1 cellular context compared by ENCODE assay signal in the genomic region with DNA sequence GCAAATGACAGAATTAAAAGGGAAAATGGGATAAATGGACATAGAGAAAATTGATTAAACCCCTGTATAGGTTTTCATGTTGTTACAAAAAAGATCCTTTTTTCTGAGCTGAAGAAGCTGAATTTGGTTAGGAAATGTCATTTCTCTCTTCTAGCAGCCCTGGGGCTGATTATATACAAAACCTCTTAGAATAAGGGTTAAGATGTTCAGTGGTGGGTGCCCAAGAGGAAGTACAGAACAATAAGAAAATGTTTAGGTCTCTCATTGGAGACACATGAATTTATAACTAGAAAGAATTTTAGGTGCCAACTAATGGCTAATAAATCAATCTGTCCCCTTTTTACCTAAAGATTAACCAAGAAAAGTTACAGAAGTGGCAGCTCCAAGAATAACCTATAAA.
TF ChIP-seq lines count a peak whose summit lies in the region.

No MANE protein-coding gene starts in this region.

TF ChIP-seq in GM12878, 131 proteins besides CTCF, POLR2A, EP300 and RAD21:
- no peak for TF ChIP-seq HDGF (IDR thresholded peaks at IDR 0.05)
- no peak for TF ChIP-seq BMI1 (IDR thresholded peaks at IDR 0.05; ENCODE audit: borderline replicate concordance)
- TF ChIP-seq POLR2AphosphoS2 (IDR thresholded peaks at IDR 0.05; ENCODE audit: low read depth, low read length) = no peak
- no peak for TF ChIP-seq HCFC1 (IDR thresholded peaks at IDR 0.05; ENCODE audit: low read length)
- TF ChIP-seq, protein P1, sequence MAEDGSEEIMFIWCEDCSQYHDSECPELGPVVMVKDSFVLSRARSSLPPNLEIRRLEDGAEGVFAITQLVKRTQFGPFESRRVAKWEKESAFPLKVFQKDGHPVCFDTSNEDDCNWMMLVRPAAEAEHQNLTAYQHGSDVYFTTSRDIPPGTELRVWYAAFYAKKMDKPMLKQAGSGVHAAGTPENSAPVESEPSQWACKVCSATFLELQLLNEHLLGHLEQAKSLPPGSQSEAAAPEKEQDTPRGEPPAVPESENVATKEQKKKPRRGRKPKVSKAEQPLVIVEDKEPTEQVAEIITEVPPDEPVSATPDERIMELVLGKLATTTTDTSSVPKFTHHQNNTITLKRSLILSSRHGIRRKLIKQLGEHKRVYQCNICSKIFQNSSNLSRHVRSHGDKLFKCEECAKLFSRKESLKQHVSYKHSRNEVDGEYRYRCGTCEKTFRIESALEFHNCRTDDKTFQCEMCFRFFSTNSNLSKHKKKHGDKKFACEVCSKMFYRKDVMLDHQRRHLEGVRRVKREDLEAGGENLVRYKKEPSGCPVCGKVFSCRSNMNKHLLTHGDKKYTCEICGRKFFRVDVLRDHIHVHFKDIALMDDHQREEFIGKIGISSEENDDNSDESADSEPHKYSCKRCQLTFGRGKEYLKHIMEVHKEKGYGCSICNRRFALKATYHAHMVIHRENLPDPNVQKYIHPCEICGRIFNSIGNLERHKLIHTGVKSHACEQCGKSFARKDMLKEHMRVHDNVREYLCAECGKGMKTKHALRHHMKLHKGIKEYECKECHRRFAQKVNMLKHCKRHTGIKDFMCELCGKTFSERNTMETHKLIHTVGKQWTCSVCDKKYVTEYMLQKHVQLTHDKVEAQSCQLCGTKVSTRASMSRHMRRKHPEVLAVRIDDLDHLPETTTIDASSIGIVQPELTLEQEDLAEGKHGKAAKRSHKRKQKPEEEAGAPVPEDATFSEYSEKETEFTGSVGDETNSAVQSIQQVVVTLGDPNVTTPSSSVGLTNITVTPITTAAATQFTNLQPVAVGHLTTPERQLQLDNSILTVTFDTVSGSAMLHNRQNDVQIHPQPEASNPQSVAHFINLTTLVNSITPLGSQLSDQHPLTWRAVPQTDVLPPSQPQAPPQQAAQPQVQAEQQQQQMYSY (CRISPR knock-in tag; IDR thresholded peaks at IDR 0.05) = no peak
- TF ChIP-seq ZNF207 (IDR thresholded peaks at IDR 0.05; ENCODE audit: borderline replicate concordance) = no peak
- no peak for TF ChIP-seq CHD2 (IDR thresholded peaks at IDR 0.05; ENCODE audit: borderline replicate concordance, low read depth, low read length)
- no peak for TF ChIP-seq JUNB (IDR thresholded peaks at IDR 0.05)
- no peak for TF ChIP-seq ZNF24 (IDR thresholded peaks at IDR 0.05)
- TF ChIP-seq TAF1 (IDR thresholded peaks at IDR 0.05; ENCODE audit: borderline replicate concordance, low read depth, low read length) = no peak
- no peak for TF ChIP-seq SREBF1 (IDR thresholded peaks at IDR 0.05; ENCODE audit: low read length)
- TF ChIP-seq TCF7 (IDR thresholded peaks at IDR 0.05; ENCODE audit: borderline replicate concordance) = no peak
